8 cellular contexts compared by ENCODE assay signal in the genomic region with DNA sequence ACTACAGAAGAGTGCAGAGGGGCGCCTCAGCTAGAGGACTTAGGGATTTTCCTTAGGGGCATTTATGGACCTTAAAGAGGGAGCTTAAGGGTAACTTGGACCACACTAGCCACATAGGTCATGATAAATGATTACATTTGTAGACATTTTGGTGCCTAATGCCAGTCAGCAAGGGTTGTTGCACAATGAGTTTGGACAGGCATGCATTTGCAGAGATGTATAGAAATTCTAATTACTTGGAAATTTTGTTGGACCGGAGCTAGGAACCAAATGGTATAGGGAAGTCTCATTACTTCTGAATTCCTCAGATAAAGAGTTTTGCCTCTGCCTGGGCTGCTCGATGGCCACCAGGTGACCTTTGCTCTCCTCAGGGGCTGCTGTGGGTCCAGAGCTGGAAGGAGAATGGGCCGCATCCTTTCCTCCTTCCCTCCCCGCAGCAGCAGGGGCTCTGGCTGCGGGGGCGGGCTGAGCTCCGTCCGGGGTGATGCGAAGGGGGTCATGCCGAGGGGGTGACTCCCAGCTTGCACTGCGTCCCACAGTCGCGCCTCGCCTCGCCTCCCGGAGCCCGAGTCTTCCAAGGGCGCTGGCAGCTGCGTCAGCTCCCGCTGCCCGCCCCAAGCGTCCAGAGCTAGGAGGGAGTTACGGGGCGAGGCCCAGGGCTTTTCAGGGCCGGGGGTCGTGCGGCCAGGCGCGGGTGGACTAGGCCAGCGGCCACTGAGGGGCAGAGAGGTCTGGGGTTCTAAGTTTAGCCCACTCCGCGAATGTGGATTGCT. TPM values are rescaled to one million over a fixed set of nuclear protein-coding genes. Genes with fewer than 3 reads are reported as not detected.
DNase-seq lines count a peak whose midpoint lies in the region; ATAC-seq and TF ChIP-seq lines count a peak whose summit lies in the region.

No MANE protein-coding gene starts in this region.

- peak; percentile 0 for TF ChIP-seq CTCF in AG09309 (IDR thresholded peaks at IDR 0.05; ENCODE audit: control insufficient read depth, insufficient read depth, low read depth, low read length, missing control alignments)
- no peak for TF ChIP-seq CTCF in MM.1S (IDR thresholded peaks at IDR 0.05; ENCODE audit: low read length)
- TF ChIP-seq CTCF in neural progenitor cell (IDR thresholded peaks at IDR 0.05): no peak

- H3K79me2 ChIP-seq in MM.1S (ENCODE audit: low read length): peaks cover 24% of the 10 kb centered on the region
- H3K79me2 ChIP-seq in neural progenitor cell (ENCODE audit: low read depth): peaks cover 72% of the 10 kb centered on the region

- H3K27ac ChIP-seq in MM.1S (ENCODE audit: low read length): peak overlapping the region; percentile 29; the same call in 1 of the 2 replicates
- peak overlapping the region; percentile 84 to 98 for H3K27ac ChIP-seq in esophagus (ENCODE audit: low read depth in 2 of 2, low read length in 1 of 2)
- H3K27ac ChIP-seq in neural progenitor cell: peak overlapping the region; percentile 87

- no peaks in the 10 kb centered on the region for H4K20me1 ChIP-seq in MM.1S (ENCODE audit: insufficient read depth, low read length)
- H4K20me1 ChIP-seq in neural progenitor cell (ENCODE audit: low read depth): no peaks in the 10 kb centered on the region

- H3K36me3 ChIP-seq in MM.1S (replicated peaks; ENCODE audit: insufficient read depth, low read length): no peaks in the 10 kb centered on the region
- no peaks in the 10 kb centered on the region for H3K36me3 ChIP-seq in esophagus (ENCODE audit: control insufficient read depth in 2 of 2, insufficient read depth in 2 of 2, low read length in 1 of 2)
- no peaks in the 10 kb centered on the region for H3K36me3 ChIP-seq in neural progenitor cell

- peaks cover 11% of the 10 kb centered on the region for H3K4me1 ChIP-seq in MM.1S (ENCODE audit: low read length)
- peaks cover 0 to 12% of the 10 kb centered on the region in 2 donors for H3K4me1 ChIP-seq in esophagus (ENCODE audit: control insufficient read depth in 2 of 2, insufficient read depth in 2 of 2, low read length in 1 of 2)
- peaks cover 30% of the 10 kb centered on the region for H3K4me1 ChIP-seq in neural progenitor cell

- peaks cover 41% of the 10 kb centered on the region for H3K4me1 Mint-ChIP-seq in neural progenitor cell

- H3K9me2 ChIP-seq in MM.1S (replicated peaks; ENCODE audit: insufficient read depth, low read length): no peaks in the 10 kb centered on the region

- H3K27me3 ChIP-seq in MM.1S (replicated peaks; ENCODE audit: insufficient read depth, low read length): no peaks in the 10 kb centered on the region
- no peaks in the 10 kb centered on the region for H3K27me3 ChIP-seq in esophagus (ENCODE audit: control insufficient read depth in 1 of 2, insufficient read depth in 2 of 2, low read length in 2 of 2)
- H3K27me3 ChIP-seq in neural progenitor cell: no peaks in the 10 kb centered on the region

- H3K4me2 ChIP-seq in MM.1S (ENCODE audit: low read depth, low read length) (no peak overlapping the region), neural progenitor cell (peak overlapping the region; percentile 91)

- DNase-seq in AG09309 (ENCODE audit: low read depth) (no peak), MM.1S (no peak), neural progenitor cell (ENCODE audit: low spot score) (peak; percentile 34), D341Med (ENCODE audit: low spot score) (no peak), NCI-H1694 (lab: John Stamatoyannopoulos, UW) (no peak), SKM-1 (lab: John Stamatoyannopoulos, UW; ENCODE audit: unreplicated experiment) (no peak)

- H3K27ac Mint-ChIP-seq in neural progenitor cell: peak overlapping the region; percentile 95

- H3K9me3 ChIP-seq in MM.1S (replicated peaks; ENCODE audit: insufficient read depth, low read length): no peaks in the 10 kb centered on the region
- no peaks in the 10 kb centered on the region for H3K9me3 ChIP-seq in esophagus (ENCODE audit: control insufficient read depth in 2 of 2, insufficient read depth in 1 of 2, low read depth in 1 of 2, low read length in 1 of 2)
- no peaks in the 10 kb centered on the region for H3K9me3 ChIP-seq in neural progenitor cell (ENCODE audit: low read depth)

- H3K36me3 Mint-ChIP-seq in neural progenitor cell: no peaks in the 10 kb centered on the region

- H3F3A ChIP-seq in MM.1S (ENCODE audit: insufficient read depth, low read length) (peaks cover 25% of the 10 kb centered on the region), neural progenitor cell (ENCODE audit: low read depth) (peaks cover 30% of the 10 kb centered on the region)

- no peak for ATAC-seq in GM19023 (IDR thresholded peaks at IDR 0.05; ENCODE audit: unreplicated experiment)

- peak overlapping the region; percentile 26 for H3K4me3 ChIP-seq in AG09309 (ENCODE audit: control insufficient read depth, low read depth, low read length)
- no peak overlapping the region for H3K4me3 ChIP-seq in MM.1S (ENCODE audit: low read length)
- peak overlapping the region; percentile 5 to 16 for H3K4me3 ChIP-seq in esophagus (ENCODE audit: low read depth in 1 of 2, low read length in 2 of 2)
- no peak overlapping the region for H3K4me3 ChIP-seq in neural progenitor cell

- H2AFZ ChIP-seq in MM.1S (ENCODE audit: low read length) (0 out of 2 replicates have a peak overlapping the region, but pooled peaks have one; percentile 19), neural progenitor cell (replicated peaks) (no peak overlapping the region)

- peak overlapping the region; percentile 23; the same call in 1 of the 2 replicates for H3K9ac ChIP-seq in MM.1S (ENCODE audit: low read length)
- no peak overlapping the region for H3K9ac ChIP-seq in neural progenitor cell

- H3K4me3 Mint-ChIP-seq in neural progenitor cell: peak overlapping the region; percentile 57

- no peaks in the 10 kb centered on the region for H3K9me3 Mint-ChIP-seq in neural progenitor cell

- H3K27me3 Mint-ChIP-seq in neural progenitor cell (ENCODE audit: insufficient read depth, low read depth): peaks cover 7% of the 10 kb centered on the region

- WGBS in esophagus, 2 donors: 32 to 39% methylated on average over 33 of the region's 33 CpGs

RNA-seq across cellular contexts. Expression of a gene that starts 20.2 kb away (rescaled TPM):
- polyA plus RNA-seq in esophagus: 1,000 to 10,000 TPM in 1 of 2 donors, 10 to 100 TPM in 1; 94.9 to 1,950 TPM
- total RNA-seq in neural progenitor cell (ENCODE audit: low replicate concordance): 5,397 and 9,030 TPM in 2 replicates

RNA-seq across cellular contexts. Expression of a gene that starts 46.3 kb away (rescaled TPM):
- polyA plus RNA-seq in esophagus: 10 to 100 TPM; 41.8 to 52.4 TPM
- 16.9 and 45.2 TPM in 2 replicates for total RNA-seq in neural progenitor cell (ENCODE audit: low replicate concordance)

RNA-seq across cellular contexts. Expression of a gene that starts 56.0 kb away (rescaled TPM):
- polyA plus RNA-seq in esophagus: 1,000 to 10,000 TPM in 1 of 2 donors, 100 to 1,000 TPM in 1; 536 to 1,203 TPM
- total RNA-seq in neural progenitor cell (ENCODE audit: low replicate concordance): 2.8 and 4.0 TPM in 2 replicates

Comparison
In these comparisons a context has a peak if more than half of its experiments do, and no peak if none do; other contexts are left out.
1. H3K4me3 ChIP-seq: peak in AG09309 (single experiment) and esophagus (2 of 2); none in MM.1S (single experiment) and neural progenitor cell (single experiment).
2. H3K27ac ChIP-seq: peak in every context shown above with its lines; median percentile 91 in esophagus; 87 in neural progenitor cell; 29 in MM.1S.